22 cellular contexts compared by ENCODE assay signal in the genomic region with DNA sequence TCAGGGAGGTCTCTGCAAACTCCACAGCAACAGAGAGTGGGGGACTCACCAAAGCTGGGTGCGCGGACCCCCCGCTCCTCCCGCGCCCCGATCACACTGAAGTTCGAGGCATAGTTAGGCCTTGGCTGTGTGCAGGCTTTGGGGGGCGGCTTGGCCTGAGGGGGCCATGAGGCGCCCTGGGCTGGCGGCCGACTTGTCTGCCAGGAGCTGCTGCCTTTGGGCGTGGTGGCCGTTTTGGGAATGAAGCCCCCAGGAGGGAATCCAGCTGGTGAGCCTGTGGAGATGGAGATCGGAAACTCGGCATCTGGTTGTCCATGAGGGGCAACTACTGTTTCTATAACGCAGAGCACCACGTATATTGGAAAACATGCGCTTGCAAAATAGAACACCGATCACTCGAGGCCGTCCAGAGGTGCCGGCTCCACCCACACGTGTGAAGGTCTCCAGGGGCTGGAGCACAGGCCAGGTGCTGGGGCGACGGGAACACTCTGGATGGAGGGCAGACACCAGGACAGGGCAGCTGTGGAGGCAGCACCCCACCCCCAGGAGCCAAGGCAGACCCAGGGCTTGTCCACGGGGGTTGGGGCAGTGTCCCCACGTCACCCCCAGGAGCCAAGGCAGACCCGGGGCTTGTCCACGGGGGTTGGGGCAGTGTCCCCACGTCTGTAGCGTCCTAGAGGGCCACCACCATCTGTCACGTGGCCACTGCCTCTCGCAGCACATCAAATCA. TPM values are rescaled to one million over a fixed set of nuclear protein-coding genes. Genes with fewer than 3 reads are reported as not detected.
"Had no signal": no experiment of that assay in that cellular context is flagged by ENCODE, and none has a peak within 500 bp of the region (broad histone marks: within the 10 kb centered on the region; RNA-seq: fewer than 3 reads in every experiment).

No MANE protein-coding gene starts in this region.

- H3K27ac ChIP-seq: breast epithelium, hepatocyte, SK-N-MC, thoracic aorta had no signal

- H3K4me2 ChIP-seq: hepatocyte had no signal

- H3K9me3 ChIP-seq: breast epithelium, thoracic aorta had no signal

- H3K9me3 Mint-ChIP-seq: nephron progenitor cell, type B pancreatic cell had no signal

- H2AFZ ChIP-seq: hepatocyte had no signal

- H3K27me3 ChIP-seq: breast epithelium, hepatocyte had no signal

- FAIRE-seq: endometrium had no signal

- DNase-seq: activated CD4-positive, alpha-beta T cell treated with anti-CD3 and anti-CD28 coated beads, Interleukin-2, amount 10 ng/mL, durations not matched to agents 7 days and 5 days; activated CD8-positive, alpha-beta T cell treated with anti-CD3 and anti-CD28 coated beads for 36 hours; activated naive CD4-positive, alpha-beta T cell; activated T-cell treated with anti-CD3 and anti-CD28 coated beads, Interleukin-2, amount 50 U/mL, for 1 hour; cerebellar nuclear complex; erythroblast; foreskin fibroblast; mesenchymal stem cell; nephron progenitor cell; nucleus accumbens; stimulated activated CD4-positive, alpha-beta T cell treated with anti-CD3 and anti-CD28 coated beads, Interleukin-4, amount 100 ng/mL, for 1 hour; stimulated activated naive CD4-positive, alpha-beta T cell treated with Interleukin-2 at 50 U/mL for 16 hours; SW 1271 had no signal

- H3K27me3 Mint-ChIP-seq: activated CD4-positive, alpha-beta T cell treated with anti-CD3 and anti-CD28 coated beads, Interleukin-2, amount 10 ng/mL, durations not matched to agents 7 days and 5 days; activated CD8-positive, alpha-beta T cell treated with anti-CD3 and anti-CD28 coated beads for 36 hours; activated naive CD8-positive, alpha-beta T cell; activated T-helper 17 cell treated with anti-CD3 and anti-CD28 coated beads, Interleukin-2, amount 50 U/mL, for 72 hours; type B pancreatic cell had no signal

- H3K4me3 ChIP-seq: breast epithelium, hepatocyte, SK-N-MC, thoracic aorta had no signal

- H3K4me1 ChIP-seq: breast epithelium had no signal

- H3K36me3 ChIP-seq: breast epithelium had no signal

- H3K79me2 ChIP-seq: hepatocyte had no signal

- H3K27ac Mint-ChIP-seq: activated CD4-positive, alpha-beta T cell treated with anti-CD3 and anti-CD28 coated beads, Interleukin-2, amount 10 ng/mL, durations not matched to agents 7 days and 5 days; activated CD8-positive, alpha-beta T cell treated with anti-CD3 and anti-CD28 coated beads for 36 hours; activated naive CD8-positive, alpha-beta T cell; activated T-helper 17 cell treated with anti-CD3 and anti-CD28 coated beads, Interleukin-2, amount 50 U/mL, for 72 hours; nephron progenitor cell; type B pancreatic cell had no signal

- ATAC-seq: activated CD4-positive, CD25-positive, alpha-beta regulatory T cell treated with anti-CD3 and anti-CD28 coated beads, Interleukin-2, amount 50 U/mL, for 24 hours; activated CD8-positive, alpha-beta T cell treated with anti-CD3 and anti-CD28 coated beads for 36 hours; activated T-helper 17 cell treated with anti-CD3 and anti-CD28 coated beads, Interleukin-2, amount 50 U/mL, for 72 hours had no signal

- H3K4me3 Mint-ChIP-seq: activated CD4-positive, alpha-beta T cell treated with anti-CD3 and anti-CD28 coated beads, Interleukin-2, amount 10 ng/mL, durations not matched to agents 7 days and 5 days; activated CD8-positive, alpha-beta T cell treated with anti-CD3 and anti-CD28 coated beads for 36 hours; activated naive CD8-positive, alpha-beta T cell; activated T-helper 17 cell treated with anti-CD3 and anti-CD28 coated beads, Interleukin-2, amount 50 U/mL, for 72 hours; nephron progenitor cell; type B pancreatic cell had no signal

RNA-seq across cellular contexts. Expression of gene CPLX1, which starts 25.9 kb away (rescaled TPM):
- total RNA-seq: activated CD8-positive, alpha-beta T cell treated with anti-CD3 and anti-CD28 coated beads for 36 hours had no signal
